In genomic region chr15:83380682-83381081, GRCh38 we compare ENCODE assay signal across 8 cellular contexts.
DNase-seq lines count a peak whose midpoint lies in the region; ATAC-seq and TF ChIP-seq lines count a peak whose summit lies in the region.

No MANE protein-coding gene starts in this region.

- H2AFZ ChIP-seq in neural progenitor cell (replicated peaks): no peak overlapping the region

- no peak for TF ChIP-seq EP300 in suprapubic skin (IDR thresholded peaks at IDR 0.05)

- H3K4me1 Mint-ChIP-seq in endodermal cell (no peaks in the 10 kb centered on the region), neural progenitor cell (peaks cover 3% of the 10 kb centered on the region)

- H3K9me3 ChIP-seq in BE2C (no peaks in the 10 kb centered on the region), endodermal cell (ENCODE audit: control insufficient read depth, low read length) (no peaks in the 10 kb centered on the region), neural progenitor cell (ENCODE audit: low read depth) (no peaks in the 10 kb centered on the region), suprapubic skin (no peaks in the 10 kb centered on the region)

- H3K27ac ChIP-seq in endodermal cell (ENCODE audit: low read depth, low read length) (no peak overlapping the region), neural progenitor cell (no peak overlapping the region), suprapubic skin (no peak overlapping the region)

- WGBS in endodermal cell (ENCODE audit: insufficient coverage in 1 of 2, insufficient read length in 1 of 2), 2 experiments: 77% methylated on average over 4 of the region's 4 CpGs; no CpG with 5 or more reads in 1 of the 2 experiments
- 24% methylated on average over 4 of the region's 4 CpGs for WGBS in suprapubic skin

- peak; percentile 47 for TF ChIP-seq CTCF in BE2C (IDR thresholded peaks at IDR 0.05; ENCODE audit: low read depth, low read length)
- peak; percentile 58 for TF ChIP-seq CTCF in endodermal cell (conservative IDR thresholded peaks at IDR 0.05)
- TF ChIP-seq CTCF in neural progenitor cell (IDR thresholded peaks at IDR 0.05): peak; percentile 43
- TF ChIP-seq CTCF in suprapubic skin (IDR thresholded peaks at IDR 0.05): peak in 1 of 2 donors; percentile 26

- peaks cover 5% of the 10 kb centered on the region for H3K27me3 ChIP-seq in BE2C
- H3K27me3 ChIP-seq in endodermal cell (ENCODE audit: control insufficient read depth, insufficient read depth, low read length, poor library complexity, severe bottlenecking): no peaks in the 10 kb centered on the region
- H3K27me3 ChIP-seq in neural progenitor cell: no peaks in the 10 kb centered on the region
- H3K27me3 ChIP-seq in suprapubic skin: peaks cover 42% of the 10 kb centered on the region

- no peaks in the 10 kb centered on the region for H4K20me1 ChIP-seq in neural progenitor cell (ENCODE audit: low read depth)

- no peaks in the 10 kb centered on the region for H3K79me2 ChIP-seq in neural progenitor cell (ENCODE audit: low read depth)

- no peak for TF ChIP-seq POLR2A in suprapubic skin (IDR thresholded peaks at IDR 0.05)

- H3K27ac Mint-ChIP-seq in endodermal cell (no peak overlapping the region), neural progenitor cell (no peak overlapping the region)

- H3K9ac ChIP-seq in endodermal cell (ENCODE audit: extremely low read depth, low read length, poor library complexity, severe bottlenecking): no peak overlapping the region
- no peak overlapping the region for H3K9ac ChIP-seq in neural progenitor cell

- no peak overlapping the region for H3K4me2 ChIP-seq in neural progenitor cell

- no peak overlapping the region for H3K4me3 Mint-ChIP-seq in endodermal cell
- H3K4me3 Mint-ChIP-seq in neural progenitor cell: no peak overlapping the region

- DNase-seq in BE2C: peak; percentile 35
- peak; percentile 26 for DNase-seq in RKO (ENCODE audit: low spot score)
- peak; percentile 83 for DNase-seq in endodermal cell
- DNase-seq in neural progenitor cell (ENCODE audit: low spot score): peak; percentile 44
- no peak for DNase-seq in suprapubic skin (ENCODE audit: low spot score in 2 of 2)
- DNase-seq in COLO829 (ENCODE audit: low spot score): no peak

- H3K9me3 Mint-ChIP-seq in endodermal cell: peaks cover 10% of the 10 kb centered on the region
- H3K9me3 Mint-ChIP-seq in neural progenitor cell: no peaks in the 10 kb centered on the region

- H3K4me3 ChIP-seq in BE2C (ENCODE audit: low read depth, low read length) (no peak overlapping the region), endodermal cell (ENCODE audit: low read length) (no peak overlapping the region), neural progenitor cell (no peak overlapping the region), suprapubic skin (no peak overlapping the region)

- H3K27me3 Mint-ChIP-seq in endodermal cell (ENCODE audit: insufficient read depth) (peaks cover 43% of the 10 kb centered on the region), neural progenitor cell (ENCODE audit: insufficient read depth, low read depth) (peaks cover 5% of the 10 kb centered on the region)

- H3K4me1 ChIP-seq in BE2C: no peaks in the 10 kb centered on the region
- H3K4me1 ChIP-seq in endodermal cell (ENCODE audit: control insufficient read depth, insufficient read depth, low read length): no peaks in the 10 kb centered on the region
- no peaks in the 10 kb centered on the region for H3K4me1 ChIP-seq in neural progenitor cell
- H3K4me1 ChIP-seq in suprapubic skin: peaks cover 28% of the 10 kb centered on the region

- ATAC-seq in GM18867 (IDR thresholded peaks at IDR 0.05; ENCODE audit: unreplicated experiment): peak; percentile 81
- peak; percentile 93 for ATAC-seq in HG03095 (IDR thresholded peaks at IDR 0.05; ENCODE audit: unreplicated experiment)

- no peaks in the 10 kb centered on the region for H3F3A ChIP-seq in neural progenitor cell (ENCODE audit: low read depth)

- H3K36me3 ChIP-seq in BE2C (no peaks in the 10 kb centered on the region), endodermal cell (ENCODE audit: control insufficient read depth, insufficient read depth, low read length) (no peaks in the 10 kb centered on the region), neural progenitor cell (no peaks in the 10 kb centered on the region), suprapubic skin (no peaks in the 10 kb centered on the region)

- H3K36me3 Mint-ChIP-seq in endodermal cell (ENCODE audit: low read depth): peaks cover 2% of the 10 kb centered on the region
- H3K36me3 Mint-ChIP-seq in neural progenitor cell: no peaks in the 10 kb centered on the region

Comparison
In these comparisons a context has a peak if more than half of its experiments do, and no peak if none do; other contexts are left out.
1. DNase-seq: peak in BE2C (single experiment), RKO (single experiment), endodermal cell (single experiment) and neural progenitor cell (single experiment); none in suprapubic skin (0 of 2) and COLO829 (single experiment).